Comparison of ENCODE assay signal across 8 cellular contexts in genomic region chr5:107671742-107672211, GRCh38. TPM values are rescaled to one million over a fixed set of nuclear protein-coding genes. Genes with fewer than 3 reads are reported as not detected.
DNase-seq lines count a peak whose midpoint lies in the region; ATAC-seq and TF ChIP-seq lines count a peak whose summit lies in the region.

No MANE protein-coding gene starts in this region.

- peak overlapping the region; percentile 44 for H3K4me3 ChIP-seq in CD8-positive, alpha-beta T cell (ENCODE audit: low read depth, low read length)
- peak overlapping the region; percentile 64 for H3K4me3 ChIP-seq in HEK293 (ENCODE audit: low read depth, low read length)

- no peaks in the 10 kb centered on the region for H3K36me3 ChIP-seq in CD8-positive, alpha-beta T cell (ENCODE audit: insufficient read depth, low read length)
- no peaks in the 10 kb centered on the region for H3K36me3 ChIP-seq in HEK293 (ENCODE audit: control insufficient read depth in 2 of 2, insufficient read depth in 1 of 2, low read length in 2 of 2)

- peaks cover 28% of the 10 kb centered on the region for H3K4me1 ChIP-seq in CD8-positive, alpha-beta T cell (ENCODE audit: insufficient read depth, low read length)
- peaks cover 5% of the 10 kb centered on the region for H3K4me1 ChIP-seq in HEK293 (ENCODE audit: control insufficient read depth, insufficient read depth, low read length)

- TSS peak; percentile 21 for BruUV-seq in MCF 10A (replicated peaks; lab: Mats Ljungman, UMichigan)

- intact Hi-C loops in CD8-positive, alpha-beta T cell (cut with DNase I, micrococcal nuclease), result loop anchor here in 1 of 2 experiments (10.0 kb wide), 1 partner anchor 673 kb away; no protein-coding TSS in a partner anchor
- intact Hi-C loops in MCF 10A (cut with micrococcal nuclease) (loop anchor here (1.0 to 10.0 kb wide), 9 partner anchors 99 to 1277 kb away; no protein-coding TSS in a partner anchor), left colon (cut with DNase I, micrococcal nuclease) (no loop called here)

- H3K27me3 Mint-ChIP-seq in CD8-positive, alpha-beta T cell (ENCODE audit: low read depth), result peaks cover 71% of the 10 kb centered on the region
- H3K27me3 Mint-ChIP-seq in MCF 10A (ENCODE audit: insufficient read depth, unreplicated experiment), result no peaks in the 10 kb centered on the region

- CTCF ChIA-PET in CD8-positive, alpha-beta T cell (lab: Charles Lee), result no interaction called here
- CTCF ChIA-PET in HEK293 (lab: Yijun Ruan, JAX) (interaction anchor here (0.6 to 1.3 kb wide), 3 partner anchors 100 to 277 kb away, joined by 3 to 5 read pairs (median 4); no protein-coding TSS in a partner anchor), MCF 10A (lab: Yijun Ruan, JAX) (interaction anchor here (0.6 to 1.6 kb wide), 11 partner anchors 47 to 1401 kb away, joined by 3 to 8 read pairs (median 3); no protein-coding TSS in a partner anchor)

- H3K9me3 Mint-ChIP-seq in CD8-positive, alpha-beta T cell, result no peaks in the 10 kb centered on the region
- no peaks in the 10 kb centered on the region for H3K9me3 Mint-ChIP-seq in MCF 10A (ENCODE audit: unreplicated experiment)

- H3K27me3 ChIP-seq in CD8-positive, alpha-beta T cell (ENCODE audit: insufficient read depth, low read length), result peaks cover 21% of the 10 kb centered on the region

- no peaks in the 10 kb centered on the region for H3K36me3 Mint-ChIP-seq in CD8-positive, alpha-beta T cell
- peaks cover 23% of the 10 kb centered on the region for H3K36me3 Mint-ChIP-seq in MCF 10A (ENCODE audit: insufficient read depth, unreplicated experiment)

- DNase-seq in CD8-positive, alpha-beta T cell, result no peak
- peak; percentile 84 for DNase-seq in NCI-H748 treated with DMSO at 0.1 percent for 48 hours (lab: John Stamatoyannopoulos, UW)
- DNase-seq in MCF 10A (ENCODE audit: unreplicated experiment), result peak; percentile 87
- DNase-seq in left colon, result no peak
- peak; percentile 49 for DNase-seq in superior temporal gyrus (ENCODE audit: extremely low spot score)

- peaks cover 34% of the 10 kb centered on the region for H3K4me1 Mint-ChIP-seq in CD8-positive, alpha-beta T cell (ENCODE audit: low read depth)
- H3K4me1 Mint-ChIP-seq in MCF 10A (ENCODE audit: insufficient read depth, unreplicated experiment), result peaks cover 20% of the 10 kb centered on the region

- TF ChIP-seq CTCF in CD8-positive, alpha-beta T cell (IDR thresholded peaks at IDR 0.05), result no peak
- no peak for TF ChIP-seq CTCF in HEK293 (tag by site-specific recombination; IDR thresholded peaks at IDR 0.05)
- TF ChIP-seq CTCF in MCF 10A (IDR thresholded peaks at IDR 0.05; ENCODE audit: unreplicated experiment), result no peak

- no peak for ATAC-seq in CD8-positive, alpha-beta T cell
- ATAC-seq in left colon (peak; percentile 2), GM21447 (IDR thresholded peaks at IDR 0.05; ENCODE audit: unreplicated experiment) (no peak), HG03039 (IDR thresholded peaks at IDR 0.05; ENCODE audit: unreplicated experiment) (no peak)

- no peak overlapping the region for H3K27ac Mint-ChIP-seq in CD8-positive, alpha-beta T cell
- H3K27ac Mint-ChIP-seq in MCF 10A (ENCODE audit: low read depth, unreplicated experiment), result peak overlapping the region; percentile 93

- H3K9me3 ChIP-seq in CD8-positive, alpha-beta T cell (ENCODE audit: low read length), result no peaks in the 10 kb centered on the region
- no peaks in the 10 kb centered on the region for H3K9me3 ChIP-seq in HEK293 (ENCODE audit: control insufficient read depth, insufficient read depth, low read depth, low read length)

- H3K27ac ChIP-seq in CD8-positive, alpha-beta T cell (ENCODE audit: low read depth, low read length), result no peak overlapping the region
- peak overlapping the region; percentile 99 for H3K27ac ChIP-seq in HEK293 (ENCODE audit: extremely low read depth, low read depth, low read length)

- POLR2A ChIA-PET in CD8-positive, alpha-beta T cell (lab: Charles Lee), result no interaction called here
- POLR2A ChIA-PET in HEK293 (lab: Yijun Ruan, JAX), result interaction anchor here (0.6 to 2.4 kb wide), 7 partner anchors 63 to 577 kb away, joined by 3 to 17 read pairs (median 3); no protein-coding TSS in a partner anchor
- POLR2A ChIA-PET in MCF 10A (lab: Yijun Ruan, JAX), result interaction anchor here (0.6 to 6.7 kb wide), 28 partner anchors 9 to 1324 kb away, joined by 3 to 205 read pairs (median 6); no protein-coding TSS in a partner anchor

- peak overlapping the region; percentile 87 for H3K4me3 Mint-ChIP-seq in CD8-positive, alpha-beta T cell
- peak overlapping the region; percentile 84 for H3K4me3 Mint-ChIP-seq in MCF 10A (ENCODE audit: unreplicated experiment)

TF ChIP-seq in HEK293, 187 proteins besides CTCF, POLR2A, EP300 and RAD21 (continues in another document):
- TF ChIP-seq PRDM10 (tag by site-specific recombination; IDR thresholded peaks at IDR 0.05), result peak; percentile 95
- peak; percentile 69 for TF ChIP-seq ZNF843 (tag by site-specific recombination; IDR thresholded peaks at IDR 0.05)
- TF ChIP-seq ZNF394 (tag by site-specific recombination; IDR thresholded peaks at IDR 0.05; ENCODE audit: borderline replicate concordance), result peak; percentile 92
- TF ChIP-seq ZNF626 (tag by site-specific recombination; IDR thresholded peaks at IDR 0.05), result no peak
- 0 out of 2 replicates have a peak, but pooled peaks have one; percentile 15 for TF ChIP-seq MEIS1 (CRISPR knock-in tag; IDR thresholded peaks at IDR 0.05; ENCODE audit: borderline replicate concordance)
- no peak for TF ChIP-seq ZNF169 (tag by site-specific recombination; IDR thresholded peaks at IDR 0.05)
- no peak for TF ChIP-seq HOXC10 (CRISPR knock-in tag; IDR thresholded peaks at IDR 0.05)
- TF ChIP-seq ZNF354C (tag by site-specific recombination; IDR thresholded peaks at IDR 0.05; ENCODE audit: borderline replicate concordance, low read depth), result no peak
- TF ChIP-seq SCRT2 (tag by site-specific recombination; IDR thresholded peaks at IDR 0.05), result peak; percentile 75
- 0 out of 2 replicates have a peak, but pooled peaks have one; percentile 25 for TF ChIP-seq GFI1B (tag by site-specific recombination; IDR thresholded peaks at IDR 0.05)
- TF ChIP-seq ZFP41 (tag by site-specific recombination; IDR thresholded peaks at IDR 0.05; ENCODE audit: borderline replicate concordance), result no peak
- TF ChIP-seq ZNF362 (tag by site-specific recombination; IDR thresholded peaks at IDR 0.05), result peak; percentile 99; the same call in 1 of the 2 replicates
- no peak for TF ChIP-seq ZNF530 (tag by site-specific recombination; IDR thresholded peaks at IDR 0.05; ENCODE audit: low read depth)
- TF ChIP-seq ZIC2 (tag by site-specific recombination; IDR thresholded peaks at IDR 0.05), result peak; percentile 40
- TF ChIP-seq IKZF3 (tag by site-specific recombination; IDR thresholded peaks at IDR 0.05), result peak; percentile 61; the same call in 1 of the 2 replicates

RNA-seq across cellular contexts. Expression of gene EFNA5, which starts 1.0 kb away (rescaled TPM):
- not detected for total RNA-seq in CD8-positive, alpha-beta T cell
- 45.8 and 51.2 TPM in 2 replicates for total RNA-seq in MCF 10A (2022)
- total RNA-seq in left colon, result 10 to 100 TPM; 10.4 to 19.1 TPM

Comparison
In these comparisons a context has a peak if more than half of its experiments do, and no peak if none do; other contexts are left out.
1. DNase-seq: peak in NCI-H748 treated with DMSO at 0.1 percent for 48 hours (single experiment), MCF 10A (single experiment) and superior temporal gyrus (single experiment); none in CD8-positive, alpha-beta T cell (0 of 7) and left colon (0 of 2).
2. RNA of gene EFNA5, which starts 1.0 kb away (total RNA-seq): 45.8 to 51.2 TPM in MCF 10A and 10.4 to 19.1 TPM in left colon; not detected in CD8-positive, alpha-beta T cell; every median in the first group is over 10 times any median in the second.